ENCODE assay signal across 8 cellular contexts in genomic region chr18:31684279-31685096, GRCh38. TPM values are rescaled to one million over a fixed set of nuclear protein-coding genes. Genes with fewer than 3 reads are reported as not detected.
A peak's percentile ranks its signal among the peaks of the same experiment; 100 is the strongest.
DNase-seq lines count a peak whose midpoint lies in the region; ATAC-seq and TF ChIP-seq lines count a peak whose summit lies in the region.

TSS of gene B4GALT6 (minus strand) at chr18:31684581. CDS start at chr18:31684426, 155 bp downstream.

- peak; percentile 63 for ATAC-seq in activated CD8-positive, alpha-beta T cell treated with anti-CD3 and anti-CD28 coated beads, Interleukin-2, amount 10 ng/mL, durations not matched to agents 7 days and 5 days
- ATAC-seq in naive thymus-derived CD4-positive, alpha-beta T cell: peak; percentile 37

- CTCF ChIA-PET in activated CD8-positive, alpha-beta T cell treated with anti-CD3 and anti-CD28 coated beads, Interleukin-2, amount 10 ng/mL, durations not matched to agents 7 days and 5 days (lab: Charles Lee): no interaction called here
- CTCF ChIA-PET in naive thymus-derived CD4-positive, alpha-beta T cell (lab: Charles Lee): interaction anchor here (1.1 kb wide), 1 partner anchor 19 kb away, joined by 4 read pairs; no protein-coding TSS in a partner anchor

- peak within 1 kb of the TSS; percentile 70 for H3K4me3 Mint-ChIP-seq in activated CD8-positive, alpha-beta T cell treated with anti-CD3 and anti-CD28 coated beads, Interleukin-2, amount 10 ng/mL, durations not matched to agents 7 days and 5 days
- H3K4me3 Mint-ChIP-seq in naive thymus-derived CD4-positive, alpha-beta T cell: peak within 1 kb of the TSS; percentile 86 to 98 (median 90)

- H3K4me3 ChIP-seq in HFF-Myc (replicated peaks; ENCODE audit: low read depth, low read length): peak within 1 kb of the TSS; percentile 33
- H3K4me3 ChIP-seq in naive thymus-derived CD4-positive, alpha-beta T cell (ENCODE audit: low read length): peak within 1 kb of the TSS; percentile 24

- no peaks in the 10 kb centered on the region for H3K9me3 ChIP-seq in naive thymus-derived CD4-positive, alpha-beta T cell (ENCODE audit: control insufficient read depth in 2 of 3, low read length in 3 of 3)

- POLR2A ChIA-PET in activated CD8-positive, alpha-beta T cell treated with anti-CD3 and anti-CD28 coated beads, Interleukin-2, amount 10 ng/mL, durations not matched to agents 7 days and 5 days (lab: Charles Lee): no interaction called here
- POLR2A ChIA-PET in naive thymus-derived CD4-positive, alpha-beta T cell (lab: Charles Lee): interaction anchor here (0.6 kb wide), 1 partner anchor 258 kb away, joined by 3 read pairs; the partner anchor contains the start of gene TRAPPC8

- H3K27me3 Mint-ChIP-seq in activated CD8-positive, alpha-beta T cell treated with anti-CD3 and anti-CD28 coated beads, Interleukin-2, amount 10 ng/mL, durations not matched to agents 7 days and 5 days (ENCODE audit: low read depth): peaks cover 49% of the 10 kb centered on the region
- H3K27me3 Mint-ChIP-seq in naive thymus-derived CD4-positive, alpha-beta T cell: peaks cover 20 to 66% (median 36%) of the 10 kb centered on the region in 5 donors

- no peak for TF ChIP-seq CTCF in HFF-Myc (IDR thresholded peaks at IDR 0.05; ENCODE audit: low read depth, low read length, missing control alignments)

- H3K36me3 ChIP-seq in naive thymus-derived CD4-positive, alpha-beta T cell (ENCODE audit: control insufficient read depth in 2 of 3, insufficient read depth in 3 of 3, low read length in 3 of 3): no peaks in the 10 kb centered on the region

- intact Hi-C loops in naive thymus-derived CD4-positive, alpha-beta T cell (cut with micrococcal nuclease): loop anchor here (1.0 to 10.0 kb wide), 4 partner anchors 25 to 470 kb away; partner anchors contain the start of gene RNF138 (in 1 of the 2)

- no peaks in the 10 kb centered on the region for H3K36me3 Mint-ChIP-seq in activated CD8-positive, alpha-beta T cell treated with anti-CD3 and anti-CD28 coated beads, Interleukin-2, amount 10 ng/mL, durations not matched to agents 7 days and 5 days (ENCODE audit: low read depth)
- no peaks in the 10 kb centered on the region for H3K36me3 Mint-ChIP-seq in naive thymus-derived CD4-positive, alpha-beta T cell

- peaks cover 14% of the 10 kb centered on the region for H3K4me1 Mint-ChIP-seq in activated CD8-positive, alpha-beta T cell treated with anti-CD3 and anti-CD28 coated beads, Interleukin-2, amount 10 ng/mL, durations not matched to agents 7 days and 5 days (ENCODE audit: low read depth)
- peaks cover 8 to 18% (median 15%) of the 10 kb centered on the region in 7 donors for H3K4me1 Mint-ChIP-seq in naive thymus-derived CD4-positive, alpha-beta T cell

- no peaks in the 10 kb centered on the region for H3K4me1 ChIP-seq in naive thymus-derived CD4-positive, alpha-beta T cell (ENCODE audit: control insufficient read depth in 2 of 2, insufficient read depth in 2 of 2, low read length in 2 of 2)

- no peak within 1 kb of the TSS for H3K27ac ChIP-seq in naive thymus-derived CD4-positive, alpha-beta T cell (ENCODE audit: low read depth, low read length)

- peak; percentile 15 for DNase-seq in activated T-cell treated with anti-CD3 and anti-CD28 coated beads for 48 hours (ENCODE audit: low read depth)
- DNase-seq in activated T-cell treated with anti-CD3 and anti-CD28 coated beads for 4 hours: no peak
- DNase-seq in HFF-Myc (ENCODE audit: extremely low read depth, low read depth): no peak
- peak; percentile 38 for DNase-seq in NCI-H1105 (lab: John Stamatoyannopoulos, UW)
- DNase-seq in activated CD8-positive, alpha-beta T cell treated with anti-CD3 and anti-CD28 coated beads, Interleukin-2, amount 10 ng/mL, durations not matched to agents 7 days and 5 days: peak; percentile 24
- peak; percentile 6 for DNase-seq in fibroblast of gingiva (ENCODE audit: low read depth)
- DNase-seq in naive thymus-derived CD4-positive, alpha-beta T cell: peak in 5 of 9 donors; percentile 5 to 51 (median 13)
- DNase-seq in T1000 (lab: John Stamatoyannopoulos, UW): no peak

- no peaks in the 10 kb centered on the region for H3K27me3 ChIP-seq in naive thymus-derived CD4-positive, alpha-beta T cell (ENCODE audit: control insufficient read depth in 2 of 2, insufficient read depth in 2 of 2, low read length in 2 of 2)

- H3K9me3 Mint-ChIP-seq in activated CD8-positive, alpha-beta T cell treated with anti-CD3 and anti-CD28 coated beads, Interleukin-2, amount 10 ng/mL, durations not matched to agents 7 days and 5 days (ENCODE audit: insufficient read depth): no peaks in the 10 kb centered on the region
- H3K9me3 Mint-ChIP-seq in naive thymus-derived CD4-positive, alpha-beta T cell: peaks cover 0 to 3% (median 0%) of the 10 kb centered on the region in 11 donors

- peak within 1 kb of the TSS; percentile 58 for H3K27ac Mint-ChIP-seq in activated CD8-positive, alpha-beta T cell treated with anti-CD3 and anti-CD28 coated beads, Interleukin-2, amount 10 ng/mL, durations not matched to agents 7 days and 5 days
- peak within 1 kb of the TSS in 5 of 9 donors; percentile 16 to 85 (median 76) for H3K27ac Mint-ChIP-seq in naive thymus-derived CD4-positive, alpha-beta T cell

RNA-seq across cellular contexts. Expression of gene B4GALT6, which starts in this region (rescaled TPM):
- 1 to 10 TPM; 1.0 to 1.3 TPM for total RNA-seq in activated CD8-positive, alpha-beta T cell treated with anti-CD3 and anti-CD28 coated beads, Interleukin-2, amount 10 ng/mL, durations not matched to agents 7 days and 5 days
- total RNA-seq in naive thymus-derived CD4-positive, alpha-beta T cell: 1 to 10 TPM in 4 of 5 experiments, under 1 TPM in 1; 0.67 to 2.7 (median 1.4) TPM
- polyA plus RNA-seq in naive thymus-derived CD4-positive, alpha-beta T cell: under 1 TPM; 0.11 to 0.24 TPM

Comparison
In these comparisons a context has a peak if more than half of its experiments do, and no peak if none do; other contexts are left out.
1. DNase-seq: peak in activated T-cell treated with anti-CD3 and anti-CD28 coated beads for 48 hours (single experiment), NCI-H1105 (single experiment), activated CD8-positive, alpha-beta T cell treated with anti-CD3 and anti-CD28 coated beads, Interleukin-2, amount 10 ng/mL, durations not matched to agents 7 days and 5 days (single experiment), fibroblast of gingiva (single experiment) and naive thymus-derived CD4-positive, alpha-beta T cell (5 of 9); none in activated T-cell treated with anti-CD3 and anti-CD28 coated beads for 4 hours (single experiment), HFF-Myc (single experiment) and T1000 (single experiment).